Comparison of ENCODE assay signal across 29 cellular contexts in genomic region chr1:94799201-94799600, GRCh38. TPM values are rescaled to one million over a fixed set of nuclear protein-coding genes. Genes with fewer than 3 reads are reported as not detected.
DNase-seq lines count a peak whose midpoint lies in the region; ATAC-seq and TF ChIP-seq lines count a peak whose summit lies in the region.
"Had no signal": no experiment of that assay in that cellular context is flagged by ENCODE, and none has a peak within 500 bp of the region (broad histone marks: within the 10 kb centered on the region; RNA-seq: fewer than 3 reads in every experiment).

No MANE protein-coding gene starts in this region.

- H3K27ac ChIP-seq in HEK293 (ENCODE audit: extremely low read depth, low read depth, low read length) (no peak overlapping the region), hepatocyte (peak overlapping the region; percentile 7), tibial nerve (peak overlapping the region in 3 of 4 donors; percentile 10 to 57 (median 11)), neuronal stem cell (replicated peaks; ENCODE audit: low read length) (no peak overlapping the region)
- H3K27ac ChIP-seq: ascending aorta, gastroesophageal sphincter had no signal

- H3K9me2 ChIP-seq in hepatocyte (replicated peaks; ENCODE audit: insufficient read depth): no peaks in the 10 kb centered on the region

- H2AFZ ChIP-seq in hepatocyte (no peak overlapping the region), neuronal stem cell (ENCODE audit: low read length) (no peak overlapping the region)

- ATAC-seq in activated naive CD4-positive, alpha-beta T cell treated with anti-CD3 and anti-CD28 coated beads, Interleukin-2, amount 50 U/mL, for 72 hours: no peak
- ATAC-seq: gastroesophageal sphincter; naive thymus-derived CD4-positive, alpha-beta T cell had no signal

- H2AK5ac ChIP-seq in neuronal stem cell (ENCODE audit: low read depth, low read length): no peak overlapping the region

- WGBS in hepatocyte (ENCODE audit: low lambda C conversion rate, missing lambda C conversion rate): 82% methylated on average over 4 of the region's 4 CpGs
- 34 to 38% methylated on average over 4 of the region's 4 CpGs for WGBS in tibial nerve, 2 donors
- WGBS in neuronal stem cell (ENCODE audit: extremely low coverage in 2 of 2, insufficient read length in 2 of 2, insufficient replicate concordance in 1 of 2), 2 donors: no CpG with 5 or more reads among the region's 4 CpGs

- CTCF ChIA-PET in HEK293 (lab: Yijun Ruan, JAX): interaction anchor here (1.0 kb wide), 1 partner anchor 285 kb away, joined by 7 read pairs; no protein-coding TSS in a partner anchor

- peaks cover 28% of the 10 kb centered on the region for H3K79me2 ChIP-seq in hepatocyte

- POLR2A ChIA-PET in HEK293 (lab: Yijun Ruan, JAX): no interaction called here

- H3K79me1 ChIP-seq in neuronal stem cell (ENCODE audit: low read depth, low read length): no peaks in the 10 kb centered on the region

- no peak overlapping the region for H3K14ac ChIP-seq in neuronal stem cell (ENCODE audit: low read length)

- H3K36me3 Mint-ChIP-seq in activated naive CD4-positive, alpha-beta T cell treated with anti-CD3 and anti-CD28 coated beads, Interleukin-2, amount 50 U/mL, for 72 hours: peaks cover 0 to 8% of the 10 kb centered on the region in 2 donors
- H3K36me3 Mint-ChIP-seq: activated naive CD8-positive, alpha-beta T cell treated with anti-CD3 and anti-CD28 coated beads for 36 hours had no signal

- H4K8ac ChIP-seq in neuronal stem cell (ENCODE audit: low read depth, low read length): no peak overlapping the region

- H3K18ac ChIP-seq in neuronal stem cell (ENCODE audit: low read length): no peak overlapping the region

- in situ Hi-C loops in SK-MEL-5 (cut with HindIII; ENCODE audit: low pct_unique_long_range_greater_than_20kb, low sequenced_read_pairs): loop anchor here (25.0 kb wide), 1 partner anchor 262 kb away; the partner anchor contains the start of gene F3

- H3K4ac ChIP-seq in neuronal stem cell (ENCODE audit: low read length): no peak overlapping the region

- no peaks in the 10 kb centered on the region for H3K9me3 Mint-ChIP-seq in activated naive CD4-positive, alpha-beta T cell treated with anti-CD3 and anti-CD28 coated beads, Interleukin-2, amount 50 U/mL, for 72 hours
- H3K9me3 Mint-ChIP-seq: activated naive CD8-positive, alpha-beta T cell treated with anti-CD3 and anti-CD28 coated beads for 36 hours; endodermal cell had no signal

- H3K4me3 ChIP-seq in HEK293 (ENCODE audit: low read depth, low read length) (no peak overlapping the region), hepatocyte (no peak overlapping the region), tibial nerve (no peak overlapping the region), neuronal stem cell (ENCODE audit: low read length in 2 of 2) (no peak overlapping the region)
- H3K4me3 ChIP-seq: ascending aorta, gastroesophageal sphincter, left lung, upper lobe of right lung had no signal

- TF ChIP-seq EP300 in tibial nerve (IDR thresholded peaks at IDR 0.05): no peak

- H3K9me3 ChIP-seq in HEK293 (ENCODE audit: control insufficient read depth, insufficient read depth, low read depth, low read length): no peaks in the 10 kb centered on the region
- no peaks in the 10 kb centered on the region for H3K9me3 ChIP-seq in hepatocyte (ENCODE audit: low read depth)
- no peaks in the 10 kb centered on the region for H3K9me3 ChIP-seq in tibial nerve
- H3K9me3 ChIP-seq in neuronal stem cell (replicated peaks in 1 of 2; ENCODE audit: control insufficient read depth in 2 of 2, insufficient read depth in 1 of 2, low read depth in 1 of 2, low read length in 2 of 2): no peaks in the 10 kb centered on the region
- H3K9me3 ChIP-seq: ascending aorta, gastroesophageal sphincter, left lung, upper lobe of right lung had no signal

- TF ChIP-seq CTCF in HEK293 (tag by site-specific recombination; IDR thresholded peaks at IDR 0.05) (no peak), hepatocyte (IDR thresholded peaks at IDR 0.05; ENCODE audit: poor library complexity) (no peak), tibial nerve (IDR thresholded peaks at IDR 0.05) (no peak)

- no peaks in the 10 kb centered on the region for H3K36me3 ChIP-seq in HEK293 (ENCODE audit: control insufficient read depth in 2 of 2, insufficient read depth in 1 of 2, low read length in 2 of 2)
- H3K36me3 ChIP-seq in hepatocyte (replicated peaks; ENCODE audit: insufficient read depth, low read depth): no peaks in the 10 kb centered on the region
- H3K36me3 ChIP-seq in tibial nerve: no peaks in the 10 kb centered on the region
- no peaks in the 10 kb centered on the region for H3K36me3 ChIP-seq in neuronal stem cell (replicated peaks in 1 of 2; ENCODE audit: control insufficient read depth in 2 of 2, insufficient read depth in 2 of 2, low read length in 2 of 2)
- H3K36me3 ChIP-seq: ascending aorta, gastroesophageal sphincter, left lung, upper lobe of right lung had no signal

- TF ChIP-seq POLR2A in tibial nerve (IDR thresholded peaks at IDR 0.05): no peak

- H2BK12ac ChIP-seq in neuronal stem cell (ENCODE audit: low read length): no peak overlapping the region

- H3K4me2 ChIP-seq in hepatocyte (no peak overlapping the region), neuronal stem cell (ENCODE audit: insufficient read depth, low read length, poor library complexity, severe bottlenecking) (no peak overlapping the region)

- no peak overlapping the region for H4K91ac ChIP-seq in neuronal stem cell (ENCODE audit: low read depth, low read length, poor library complexity)

- no peak overlapping the region for H2BK5ac ChIP-seq in neuronal stem cell (ENCODE audit: low read length)

- H3K27me3 ChIP-seq in hepatocyte (no peaks in the 10 kb centered on the region), tibial nerve (no peaks in the 10 kb centered on the region), neuronal stem cell (ENCODE audit: control insufficient read depth in 3 of 3, insufficient read depth in 3 of 3, low read depth in 1 of 3, low read length in 3 of 3) (no peaks in the 10 kb centered on the region)
- H3K27me3 ChIP-seq: ascending aorta, gastroesophageal sphincter, left lung, upper lobe of right lung had no signal

- H3K4me1 ChIP-seq in HEK293 (ENCODE audit: control insufficient read depth, insufficient read depth, low read length) (peaks cover 6% of the 10 kb centered on the region; the same call in 1 of the 2 replicates), hepatocyte (ENCODE audit: insufficient read depth) (peaks cover 32% of the 10 kb centered on the region), tibial nerve (peaks cover 0 to 82% (median 21%) of the 10 kb centered on the region in 4 donors), neuronal stem cell (ENCODE audit: control insufficient read depth in 2 of 2, insufficient read depth in 1 of 2, low read depth in 1 of 2, low read length in 2 of 2) (peaks cover 4 to 24% of the 10 kb centered on the region in 2 donors)

- DNase-seq in SK-MEL-5 (ENCODE audit: low read depth, low spot score): peak; percentile 82
- DNase-seq in hepatocyte (ENCODE audit: low spot score): no peak
- DNase-seq in tibial nerve (ENCODE audit: low spot score in 2 of 2): no peak
- DNase-seq in neuronal stem cell (ENCODE audit: low spot score): no peak
- DNase-seq in activated naive CD4-positive, alpha-beta T cell treated with anti-CD3 and anti-CD28 coated beads, Interleukin-2, amount 50 U/mL, for 72 hours (ENCODE audit: low spot score in 2 of 2): no peak
- no peak for DNase-seq in NCI-H345 treated with DMSO at 0.1 percent for 48 hours (lab: John Stamatoyannopoulos, UW; ENCODE audit: unreplicated experiment)
- DNase-seq: activated CD4-positive, alpha-beta memory T cell treated with anti-CD3 and anti-CD28 coated beads, Interleukin-2, amount 10 ng/mL, durations not matched to agents 7 days and 5 days; activated CD4-positive, CD25-positive, alpha-beta regulatory T cell treated with anti-CD3 and anti-CD28 coated beads, Interleukin-2, amount 50 U/mL, for 72 hours; activated CD8-positive, alpha-beta memory T cell treated with anti-CD3 and anti-CD28 coated beads, Interleukin-2, amount 50 U/mL, for 48 hours; activated naive CD8-positive, alpha-beta T cell treated with anti-CD3 and anti-CD28 coated beads for 36 hours; caudate nucleus; endodermal cell; hypothalamus; left lung; midbrain; MM.1S; naive thymus-derived CD4-positive, alpha-beta T cell; NCI-H1417; NCI-H2081; NCI-H446; NCI-H774; retina; stimulated activated CD4-positive, alpha-beta T cell treated with anti-CD3 and anti-CD28 coated beads, Interleukin-4, amount 100 ng/mL, for 1 hour; upper lobe of right lung had no signal

- H3K9ac ChIP-seq in neuronal stem cell (ENCODE audit: low read depth, low read length, poor library complexity): no peak overlapping the region

- no peak overlapping the region for H3K27ac Mint-ChIP-seq in activated naive CD4-positive, alpha-beta T cell treated with anti-CD3 and anti-CD28 coated beads, Interleukin-2, amount 50 U/mL, for 72 hours
- H3K27ac Mint-ChIP-seq: activated CD4-positive, alpha-beta memory T cell treated with anti-CD3 and anti-CD28 coated beads, Interleukin-2, amount 10 ng/mL, durations not matched to agents 7 days and 5 days; activated naive CD8-positive, alpha-beta T cell treated with anti-CD3 and anti-CD28 coated beads for 36 hours; endodermal cell; naive thymus-derived CD4-positive, alpha-beta T cell; T-helper 1 cell treated with Interleukin-12 subunit alpha and Interleukin-12 subunit beta and Interleukin-4 antibody, amounts not matched to agents 30 μg/mL and 1 μg/mL, for 36 hours had no signal

- no peak overlapping the region for H2BK15ac ChIP-seq in neuronal stem cell (ENCODE audit: low read length)

- no peak overlapping the region for H3K23ac ChIP-seq in neuronal stem cell (ENCODE audit: low read depth, low read length, poor library complexity)

- H2BK120ac ChIP-seq in neuronal stem cell (ENCODE audit: low read depth, low read length): no peak overlapping the region

- H4K20me1 ChIP-seq in hepatocyte (ENCODE audit: insufficient read depth, poor library complexity, severe bottlenecking): no peaks in the 10 kb centered on the region

RNA-seq across cellular contexts. Expression of gene SLC44A3, which starts 21.0 kb away (rescaled TPM):
- total RNA-seq in SK-MEL-5 (2014; rRNA removed; shearing (Covaris generic)): 15.0 and 17.7 TPM in 2 replicates
- 12.7 and 15.6 TPM in 2 replicates for polyA plus RNA-seq in SK-MEL-5 (2015; cell fraction: cytosol; rRNA removed)
- polyA plus RNA-seq in SK-MEL-5 (2015; cell fraction: nucleus; rRNA removed): 10.8 and 13.1 TPM in 2 replicates
- total RNA-seq in hepatocyte (55.3 and 70.2 TPM in 2 replicates), tibial nerve (1 to 10 TPM; 1.6 to 8.1 (median 5.3) TPM)
- polyA plus RNA-seq in hepatocyte: 49.4 and 51.5 TPM in 2 replicates
- polyA plus RNA-seq in neuronal stem cell (2013, experiment 1 of 2): 0.82 TPM
- 1.1 TPM for polyA plus RNA-seq in neuronal stem cell (2013, experiment 2 of 2)
- total RNA-seq in activated naive CD4-positive, alpha-beta T cell treated with anti-CD3 and anti-CD28 coated beads, Interleukin-2, amount 50 U/mL, for 72 hours: not detected
- total RNA-seq: activated naive CD8-positive, alpha-beta T cell treated with anti-CD3 and anti-CD28 coated beads for 36 hours; ascending aorta had no signal
- polyA plus RNA-seq: CD14-positive monocyte; naive thymus-derived CD4-positive, alpha-beta T cell had no signal

Comparison
In these comparisons a context has a peak if more than half of its experiments do, and no peak if none do; other contexts are left out.
1. H3K27ac ChIP-seq: peak in hepatocyte (single experiment) and tibial nerve (3 of 4); none in HEK293 (single experiment) and neuronal stem cell (single experiment).